In genomic region chr11:22785251-22785650, GRCh38 we compare ENCODE assay signal across 17 cellular contexts. TPM values are rescaled to one million over a fixed set of nuclear protein-coding genes. Genes with fewer than 3 reads are reported as not detected.
DNase-seq lines count a peak whose midpoint lies in the region; FAIRE-seq and TF ChIP-seq lines count a peak whose summit lies in the region.
"Had no signal": no experiment of that assay in that cellular context is flagged by ENCODE, and none has a peak within 500 bp of the region (broad histone marks: within the 10 kb centered on the region; RNA-seq: fewer than 3 reads in every experiment).

No MANE protein-coding gene starts in this region.

- TF ChIP-seq CTCF in Calu3 (IDR thresholded peaks at IDR 0.05; ENCODE audit: unreplicated experiment) (no peak), MM.1S (IDR thresholded peaks at IDR 0.05; ENCODE audit: low read length) (no peak), brain microvascular endothelial cell (IDR thresholded peaks at IDR 0.05; ENCODE audit: low read depth, low read length, missing control alignments) (no peak)

- H3K36me3 Mint-ChIP-seq in Calu3 (ENCODE audit: insufficient read depth, unreplicated experiment), result no peaks in the 10 kb centered on the region
- no peaks in the 10 kb centered on the region for H3K36me3 Mint-ChIP-seq in immature natural killer cell
- H3K36me3 Mint-ChIP-seq: activated CD4-positive, alpha-beta memory T cell treated with anti-CD3 and anti-CD28 coated beads for 36 hours; IgD-negative memory B cell had no signal

- H4K20me1 ChIP-seq in MM.1S (ENCODE audit: insufficient read depth, low read length), result no peaks in the 10 kb centered on the region

- H3K27me3 Mint-ChIP-seq in Calu3 (ENCODE audit: unreplicated experiment) (no peaks in the 10 kb centered on the region), immature natural killer cell (ENCODE audit: low read depth in 3 of 3) (peaks cover 0 to 3% (median 2%) of the 10 kb centered on the region in 3 donors)
- H3K27me3 Mint-ChIP-seq: activated CD4-positive, alpha-beta memory T cell treated with anti-CD3 and anti-CD28 coated beads for 36 hours; IgD-negative memory B cell had no signal

- H3K4me2 ChIP-seq in MM.1S (ENCODE audit: low read depth, low read length), result peak overlapping the region; percentile 85

- intact Hi-C loops in Calu3 (cut with micrococcal nuclease; ENCODE audit: unreplicated experiment), result loop anchor here (5.0 kb wide), 2 partner anchors 243 to 358 kb away; no protein-coding TSS in a partner anchor

- peaks cover 31% of the 10 kb centered on the region for H3F3A ChIP-seq in MM.1S (ENCODE audit: insufficient read depth, low read length)

- H3K27ac ChIP-seq in MM.1S (ENCODE audit: low read length) (peak overlapping the region; percentile 66; the same call in 1 of the 2 replicates), brain microvascular endothelial cell (no peak overlapping the region)
- H3K27ac ChIP-seq: parathyroid adenoma had no signal

- no peak overlapping the region for H2AFZ ChIP-seq in MM.1S (ENCODE audit: low read length)
- H2AFZ ChIP-seq: parathyroid adenoma had no signal

- in situ Hi-C loops in brain microvascular endothelial cell (cut with HindIII; ENCODE audit: low pct_ligation_motif_present, low sequenced_read_pairs), result no loop called here

- no peaks in the 10 kb centered on the region for H3K4me1 Mint-ChIP-seq in Calu3 (ENCODE audit: low read depth, unreplicated experiment)
- peaks cover 10 to 11% of the 10 kb centered on the region in 2 donors for H3K4me1 Mint-ChIP-seq in immature natural killer cell

- no TSS peak for BruUV-seq in Calu3 (replicated peaks; lab: Mats Ljungman, UMichigan)

- H3K79me2 ChIP-seq in MM.1S (ENCODE audit: low read length), result peaks cover 63% of the 10 kb centered on the region
- H3K79me2 ChIP-seq: parathyroid adenoma had no signal

- H3K27ac Mint-ChIP-seq in Calu3 (ENCODE audit: unreplicated experiment) (no peak overlapping the region), immature natural killer cell (no peak overlapping the region)
- H3K27ac Mint-ChIP-seq: activated CD4-positive, alpha-beta memory T cell treated with anti-CD3 and anti-CD28 coated beads for 36 hours; activated T-helper 1 cell treated with anti-CD3 and anti-CD28 coated beads, Interleukin-12 subunit alpha, Interleukin-12 subunit beta, Interleukin-2, Interleukin-4 antibody, amounts not matched to agents 30 ng/mL and 10 ng/mL and 1 ng/mL, durations not matched to agents 14 hours and 24 hours and 36 hours; IgD-negative memory B cell had no signal

- H3K4me3 ChIP-seq in MM.1S (ENCODE audit: low read length) (no peak overlapping the region), brain microvascular endothelial cell (ENCODE audit: low read depth, low read length) (no peak overlapping the region)
- H3K4me3 ChIP-seq: HAP-1 had no signal

- H3K9me3 Mint-ChIP-seq in Calu3 (ENCODE audit: low read depth, unreplicated experiment) (no peaks in the 10 kb centered on the region), immature natural killer cell (no peaks in the 10 kb centered on the region)
- H3K9me3 Mint-ChIP-seq: activated CD4-positive, alpha-beta memory T cell treated with anti-CD3 and anti-CD28 coated beads for 36 hours; activated T-helper 1 cell treated with anti-CD3 and anti-CD28 coated beads, Interleukin-12 subunit alpha, Interleukin-12 subunit beta, Interleukin-2, Interleukin-4 antibody, amounts not matched to agents 30 ng/mL and 10 ng/mL and 1 ng/mL, durations not matched to agents 14 hours and 24 hours and 36 hours; IgD-negative memory B cell had no signal

- H3K9ac ChIP-seq in MM.1S (ENCODE audit: low read length), result peak overlapping the region; percentile 41; the same call in 1 of the 2 replicates
- H3K9ac ChIP-seq: parathyroid adenoma had no signal

- no peak overlapping the region for H3K4me3 Mint-ChIP-seq in Calu3 (ENCODE audit: low read depth, unreplicated experiment)
- no peak overlapping the region for H3K4me3 Mint-ChIP-seq in immature natural killer cell
- H3K4me3 Mint-ChIP-seq: activated CD4-positive, alpha-beta memory T cell treated with anti-CD3 and anti-CD28 coated beads for 36 hours; activated T-helper 1 cell treated with anti-CD3 and anti-CD28 coated beads, Interleukin-12 subunit alpha, Interleukin-12 subunit beta, Interleukin-2, Interleukin-4 antibody, amounts not matched to agents 30 ng/mL and 10 ng/mL and 1 ng/mL, durations not matched to agents 14 hours and 24 hours and 36 hours; IgD-negative memory B cell had no signal

- H3K9me2 ChIP-seq in MM.1S (replicated peaks; ENCODE audit: insufficient read depth, low read length), result no peaks in the 10 kb centered on the region

- no peaks in the 10 kb centered on the region for H3K9me3 ChIP-seq in MM.1S (replicated peaks; ENCODE audit: insufficient read depth, low read length)
- H3K9me3 ChIP-seq: HAP-1 had no signal

- peak; percentile 9 for DNase-seq in Calu3
- DNase-seq in MM.1S, result no peak
- peak; percentile 37 for DNase-seq in brain microvascular endothelial cell
- DNase-seq in kidney tubule cell (ENCODE audit: low spot score), result peak; percentile 70
- DNase-seq in immature natural killer cell, result no peak
- DNase-seq in urothelium cell line (ENCODE audit: low spot score), result no peak
- DNase-seq in RPMI8226, result no peak
- no peak for DNase-seq in SW480 (ENCODE audit: low spot score)
- DNase-seq: activated CD4-positive, alpha-beta memory T cell treated with anti-CD3 and anti-CD28 coated beads for 36 hours; erythroblast; MV-4-11; NCI-H2107; stimulated activated naive CD4-positive, alpha-beta T cell had no signal

- H3K36me3 ChIP-seq in MM.1S (replicated peaks; ENCODE audit: insufficient read depth, low read length) (no peaks in the 10 kb centered on the region), brain microvascular endothelial cell (replicated peaks) (no peaks in the 10 kb centered on the region)
- H3K36me3 ChIP-seq: HAP-1 had no signal

- no peaks in the 10 kb centered on the region for H3K27me3 ChIP-seq in MM.1S (replicated peaks; ENCODE audit: insufficient read depth, low read length)
- no peaks in the 10 kb centered on the region for H3K27me3 ChIP-seq in brain microvascular endothelial cell (replicated peaks)

- CTCF ChIA-PET in Calu3 (lab: Charles Lee), result interaction anchor here (0.9 kb wide), 1 partner anchor 445 kb away, joined by 4 read pairs; no protein-coding TSS in a partner anchor

- no peak for FAIRE-seq in urothelium cell line (lab: Jason Lieb, UNC)

- peaks cover 42% of the 10 kb centered on the region for H3K4me1 ChIP-seq in MM.1S (ENCODE audit: low read length)
- H3K4me1 ChIP-seq: HAP-1, parathyroid adenoma had no signal

RNA-seq across cellular contexts. Expression of gene SVIP, which starts 44.4 kb away (rescaled TPM):
- total RNA-seq in Calu3 (2022), result 39.1 and 49.9 TPM in 2 replicates
- polyA plus RNA-seq in immature natural killer cell, result 10 to 100 TPM; 25.4 to 28.3 (median 26.7) TPM

Comparison
In these comparisons a context has a peak if more than half of its experiments do, and no peak if none do; other contexts are left out.
1. DNase-seq: peak in Calu3 (single experiment), brain microvascular endothelial cell (single experiment) and kidney tubule cell (single experiment); none in MM.1S (single experiment), immature natural killer cell (0 of 3), urothelium cell line (single experiment), RPMI8226 (single experiment) and SW480 (single experiment).